In the genomic region with DNA sequence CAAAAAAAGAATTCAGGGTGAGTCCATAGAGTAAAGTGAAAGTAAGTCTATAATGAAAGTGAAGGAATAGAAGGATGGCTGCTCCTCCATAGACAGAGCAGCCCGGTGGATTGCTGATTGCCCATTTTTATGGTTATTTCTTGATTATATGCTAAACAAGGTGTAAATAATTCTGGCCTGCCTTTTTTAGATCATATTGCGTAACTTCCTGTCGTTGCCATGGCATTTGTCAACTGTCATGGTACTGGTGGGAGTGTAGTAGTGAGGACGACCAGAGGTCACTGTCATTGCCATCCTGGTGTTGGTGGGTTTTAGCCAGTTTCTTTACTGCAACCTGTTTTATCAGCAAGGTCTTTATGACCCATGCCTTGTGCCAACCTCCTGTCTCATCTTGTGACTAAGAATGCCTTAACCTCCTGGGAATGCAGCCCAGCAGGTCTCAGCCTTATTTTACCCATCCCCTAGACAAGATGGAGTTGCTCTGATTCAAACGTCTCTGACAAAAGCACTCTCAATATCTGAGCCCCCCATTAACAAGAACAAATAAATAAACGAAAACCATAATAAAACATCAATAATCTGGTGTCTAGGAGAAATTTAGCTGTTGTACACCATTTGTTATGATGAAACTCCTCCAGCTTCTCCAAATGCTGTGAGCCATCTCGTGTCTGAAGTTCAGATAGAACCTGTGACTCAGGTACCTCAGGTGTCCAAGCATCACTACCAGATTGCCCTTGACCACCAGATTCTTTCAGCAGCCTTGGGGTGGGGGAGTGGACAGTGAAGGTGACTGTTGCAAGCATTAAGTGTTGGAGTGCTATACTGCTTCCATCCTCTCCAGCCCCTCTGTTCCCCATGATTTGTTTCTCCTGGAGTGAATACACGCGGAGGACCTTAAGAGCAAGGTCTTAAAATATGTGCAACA, we compare ENCODE assay signal across 36 cellular contexts. TPM values are rescaled to one million over a fixed set of nuclear protein-coding genes. Genes with fewer than 3 reads are reported as not detected.
DNase-seq lines count a peak whose midpoint lies in the region; TF ChIP-seq lines count a peak whose summit lies in the region.
"Had no signal": no experiment of that assay in that cellular context is flagged by ENCODE, and none has a peak within 500 bp of the region (broad histone marks: within the 10 kb centered on the region; RNA-seq: fewer than 3 reads in every experiment).

No MANE protein-coding gene starts in this region.

- peak overlapping the region; percentile 76 for H2AFZ ChIP-seq in mammary epithelial cell (ENCODE audit: low read depth, low read length)

- H3K27me3 ChIP-seq in mammary epithelial cell (ENCODE audit: insufficient read depth, low read length), result no peaks in the 10 kb centered on the region
- no peaks in the 10 kb centered on the region for H3K27me3 ChIP-seq in breast epithelium
- peaks cover 0 to 6% (median 0%) of the 10 kb centered on the region in 4 donors for H3K27me3 ChIP-seq in esophagus squamous epithelium
- H3K27me3 ChIP-seq in thyroid gland, result no peaks in the 10 kb centered on the region

- in situ Hi-C loops in mammary epithelial cell (cut with MboI; ENCODE audit: low sequenced_read_pairs in 2 of 2), result no loop called here

- H4K20me1 ChIP-seq in mammary epithelial cell (ENCODE audit: insufficient read depth, low read length), result no peaks in the 10 kb centered on the region

- peaks cover 5% of the 10 kb centered on the region for H3K27me3 Mint-ChIP-seq in type B pancreatic cell

- H3K27ac ChIP-seq in mammary epithelial cell (ENCODE audit: insufficient read depth, low read depth, low read length), result peak overlapping the region; percentile 42
- no peak overlapping the region for H3K27ac ChIP-seq in breast epithelium
- no peak overlapping the region for H3K27ac ChIP-seq in RWPE1
- H3K27ac ChIP-seq in esophagus squamous epithelium, result peak overlapping the region in 3 of 4 donors; percentile 35 to 61 (median 49)
- H3K27ac ChIP-seq in thyroid gland, result no peak overlapping the region
- H3K27ac ChIP-seq: coronary artery, sigmoid colon, SK-N-MC, transverse colon had no signal

- TF ChIP-seq POLR2A in breast epithelium (IDR thresholded peaks at IDR 0.05), result no peak
- TF ChIP-seq POLR2A in esophagus squamous epithelium (IDR thresholded peaks at IDR 0.05), result no peak
- TF ChIP-seq POLR2A in thyroid gland (IDR thresholded peaks at IDR 0.05), result no peak

- no peaks in the 10 kb centered on the region for H3K79me2 ChIP-seq in mammary epithelial cell (ENCODE audit: insufficient read depth, low read length)

- intact Hi-C loops in mammary epithelial cell (cut with micrococcal nuclease) (no loop called here), breast epithelium (cut with DNase I; ENCODE audit: low total_unique reads) (no loop called here), esophagus squamous epithelium (cut with DNase I) (no loop called here), thyroid gland (cut with DNase I) (no loop called here)

- dilution Hi-C loops in mammary epithelial cell (cut with HindIII; ENCODE audit: low sequenced_read_pairs), result no loop called here

- H3K4me1 ChIP-seq in mammary epithelial cell (ENCODE audit: insufficient read depth, low read length) (peaks cover 23% of the 10 kb centered on the region), breast epithelium (no peaks in the 10 kb centered on the region), esophagus squamous epithelium (peaks cover 0 to 25% (median 0%) of the 10 kb centered on the region in 3 donors), thyroid gland (no peaks in the 10 kb centered on the region)
- H3K4me1 ChIP-seq: sigmoid colon, transverse colon had no signal

- no peaks in the 10 kb centered on the region for H3K36me3 Mint-ChIP-seq in type B pancreatic cell
- H3K36me3 Mint-ChIP-seq: activated naive CD8-positive, alpha-beta T cell treated with anti-CD3 and anti-CD28 coated beads for 36 hours; CD14-positive monocyte had no signal

- H3K4me3 Mint-ChIP-seq in type B pancreatic cell, result peak overlapping the region; percentile 65
- H3K4me3 Mint-ChIP-seq: activated B cell treated with CpG ODN at 0.5 μM for 24 hours; activated CD4-positive, alpha-beta T cell treated with anti-CD3 and anti-CD28 coated beads, Interleukin-2, amount 10 ng/mL, durations not matched to agents 7 days and 5 days; activated naive CD8-positive, alpha-beta T cell treated with anti-CD3 and anti-CD28 coated beads for 36 hours; CD14-positive monocyte; mesothelial cell of epicardium had no signal

- H3K4me3 ChIP-seq in mammary epithelial cell (replicated peaks in 1 of 3; ENCODE audit: insufficient read depth in 1 of 3, low read depth in 2 of 3, low read length in 3 of 3) (no peak overlapping the region), breast epithelium (no peak overlapping the region), esophagus squamous epithelium (no peak overlapping the region), thyroid gland (replicated peaks in 1 of 3) (no peak overlapping the region)
- H3K4me3 ChIP-seq: coronary artery, sigmoid colon, SK-N-MC, transverse colon had no signal

- H3K36me3 ChIP-seq in mammary epithelial cell (ENCODE audit: insufficient read depth, low read length), result no peaks in the 10 kb centered on the region
- H3K36me3 ChIP-seq in breast epithelium, result no peaks in the 10 kb centered on the region
- no peaks in the 10 kb centered on the region for H3K36me3 ChIP-seq in esophagus squamous epithelium
- no peaks in the 10 kb centered on the region for H3K36me3 ChIP-seq in thyroid gland
- H3K36me3 ChIP-seq: sigmoid colon, transverse colon had no signal

- H3K27ac Mint-ChIP-seq in type B pancreatic cell, result peak overlapping the region; percentile 95
- H3K27ac Mint-ChIP-seq: activated B cell treated with CpG ODN at 0.5 μM for 24 hours; activated CD4-positive, alpha-beta T cell treated with anti-CD3 and anti-CD28 coated beads, Interleukin-2, amount 10 ng/mL, durations not matched to agents 7 days and 5 days; activated naive CD8-positive, alpha-beta T cell treated with anti-CD3 and anti-CD28 coated beads for 36 hours; CD14-positive monocyte; mesothelial cell of epicardium had no signal

- no peak overlapping the region for H3K9ac ChIP-seq in mammary epithelial cell (ENCODE audit: insufficient read depth, low read length)

- peaks cover 14% of the 10 kb centered on the region for H3K9me3 Mint-ChIP-seq in type B pancreatic cell

- WGBS in mammary epithelial cell (ENCODE audit: low coverage, missing lambda C conversion rate), result 76% methylated on average over 9 of the region's 9 CpGs
- WGBS in esophagus squamous epithelium, 2 donors, result 63 to 72% methylated on average over 9 of the region's 9 CpGs
- 81 to 83% methylated on average over 9 of the region's 9 CpGs for WGBS in thyroid gland, 2 donors

- CTCF ChIA-PET in mammary epithelial cell (lab: Charles Lee; ENCODE audit: low non-redundant PET) (no interaction called here), RWPE1 (lab: Yijun Ruan, JAX) (interaction anchor here (0.6 to 0.8 kb wide), 2 partner anchors 12 to 214 kb away, joined by 3 to 4 read pairs; no protein-coding TSS in a partner anchor)

- no TSS peak for BruUV-seq in mammary epithelial cell (replicated peaks; lab: Mats Ljungman, UMichigan)

- H3K4me2 ChIP-seq in mammary epithelial cell (ENCODE audit: insufficient read depth, low read depth, low read length), result peak overlapping the region; percentile 42

- TF ChIP-seq CTCF in mammary epithelial cell (conservative IDR thresholded peaks at IDR 0.05 in 1 of 2, IDR thresholded peaks at IDR 0.05 in 1 of 2; ENCODE audit: extremely low read depth in 1 of 2, insufficient read depth in 1 of 2, low read depth in 1 of 2, low read length in 2 of 2) (no peak), breast epithelium (IDR thresholded peaks at IDR 0.05) (no peak), RWPE1 (conservative IDR thresholded peaks at IDR 0.05; ENCODE audit: low read depth) (no peak), esophagus squamous epithelium (IDR thresholded peaks at IDR 0.05) (no peak), type B pancreatic cell (conservative IDR thresholded peaks at IDR 0.05) (no peak), thyroid gland (IDR thresholded peaks at IDR 0.05) (no peak)

- H3K9me3 ChIP-seq in mammary epithelial cell (replicated peaks; ENCODE audit: insufficient read depth, low read length), result no peaks in the 10 kb centered on the region
- H3K9me3 ChIP-seq in breast epithelium, result no peaks in the 10 kb centered on the region
- peaks cover 0 to 5% (median 0%) of the 10 kb centered on the region in 3 donors for H3K9me3 ChIP-seq in esophagus squamous epithelium
- H3K9me3 ChIP-seq in thyroid gland, result no peaks in the 10 kb centered on the region

- DNase-seq in mammary epithelial cell (peak; percentile 63), breast epithelium (ENCODE audit: low spot score in 2 of 2) (no peak), RWPE1 (ENCODE audit: low spot score) (peak; percentile 54), esophagus squamous epithelium (lab: John Stamatoyannopoulos, UW) (no peak), type B pancreatic cell (ENCODE audit: extremely low spot score, unreplicated experiment) (no peak), DMS153 (lab: John Stamatoyannopoulos, UW) (no peak), SHP77 (lab: John Stamatoyannopoulos, UW) (no peak), thyroid gland (no peak)
- DNase-seq: 8988T; activated B cell treated with CpG ODN at 0.5 μM for 24 hours; activated CD4-positive, alpha-beta T cell treated with anti-CD3 and anti-CD28 coated beads, Interleukin-2, amount 10 ng/mL, durations not matched to agents 7 days and 5 days; activated effector memory CD4-positive, alpha-beta T cell treated with Interleukin-2 at 50 U/mL for 16 hours; activated naive CD8-positive, alpha-beta T cell treated with anti-CD3 and anti-CD28 coated beads for 36 hours; activated T-cell treated with anti-CD3 and anti-CD28 coated beads, Interleukin-2, amount 50 U/mL, for 1 hour; aorta; Caco-2; caudate nucleus; DMS79; effector CD8-positive, alpha-beta T cell; erythroblast; foreskin fibroblast; head of caudate nucleus; islet precursor cell; KG1; NCI-H1436 treated with DMSO at 0.1 percent for 48 hours; NCI-H446; NCI-H748 treated with DMSO at 0.1 percent for 48 hours; RPMI8226; sigmoid colon; stimulated activated CD4-positive, alpha-beta T cell treated with anti-CD3 and anti-CD28 coated beads, Interleukin-4, amount 100 ng/mL, for 24 hours; T-helper 1 cell; transverse colon had no signal

- POLR2A ChIA-PET in RWPE1 (lab: Yijun Ruan, JAX; ENCODE audit: low non-redundant PET), result no interaction called here

- H3K4me1 Mint-ChIP-seq in type B pancreatic cell (ENCODE audit: unreplicated experiment), result peaks cover 11% of the 10 kb centered on the region
- H3K4me1 Mint-ChIP-seq: activated B cell treated with CpG ODN at 0.5 μM for 24 hours; activated CD4-positive, alpha-beta T cell treated with anti-CD3 and anti-CD28 coated beads, Interleukin-2, amount 10 ng/mL, durations not matched to agents 7 days and 5 days; activated naive CD8-positive, alpha-beta T cell treated with anti-CD3 and anti-CD28 coated beads for 36 hours had no signal

RNA-seq across cellular contexts. Expression of gene EBNA1BP2, which starts 36.0 kb away (rescaled TPM):
- total RNA-seq in mammary epithelial cell, result 100 to 1,000 TPM in 1 of 2 donors, 10 to 100 TPM in 1; 56.5 to 115 TPM
- polyA plus RNA-seq in mammary epithelial cell, result 126 TPM
- polyA minus RNA-seq in mammary epithelial cell, result 74.2 TPM
- 10 to 100 TPM; 34.9 to 61.6 (median 46.4) TPM for total RNA-seq in breast epithelium
- 10 to 100 TPM; 44.4 to 99.3 (median 60.7) TPM for total RNA-seq in esophagus squamous epithelium
- 57.2 and 68.3 TPM in 2 replicates for total RNA-seq in type B pancreatic cell (ENCODE audit: low replicate concordance)
- 10 to 100 TPM; 37.1 to 67.6 (median 53.2) TPM for total RNA-seq in thyroid gland

RNA-seq across cellular contexts. Expression of gene CFAP57, which starts 36.0 kb away (rescaled TPM):
- total RNA-seq in mammary epithelial cell (under 1 TPM; 0.26 to 0.50 TPM), breast epithelium (under 1 TPM; 0.16 to 0.88 (median 0.66) TPM), esophagus squamous epithelium (not detected), type B pancreatic cell (ENCODE audit: low replicate concordance) (0.74 and 1.8 TPM in 2 replicates), thyroid gland (1 to 10 TPM; 2.1 to 5.6 (median 4.1) TPM)
- 0.14 TPM for polyA plus RNA-seq in mammary epithelial cell
- polyA minus RNA-seq in mammary epithelial cell, result not detected
- total RNA-seq: activated B cell treated with CpG ODN at 0.5 μM for 24 hours; activated CD4-positive, alpha-beta T cell treated with anti-CD3 and anti-CD28 coated beads, Interleukin-2, amount 10 ng/mL, durations not matched to agents 7 days and 5 days; transverse colon had no signal

Comparison
In these comparisons a context has a peak if more than half of its experiments do, and no peak if none do; other contexts are left out.
1. DNase-seq: peak in mammary epithelial cell (single experiment) and RWPE1 (single experiment); none in breast epithelium (0 of 2), esophagus squamous epithelium (single experiment), type B pancreatic cell (single experiment), DMS153 (single experiment), SHP77 (0 of 2) and thyroid gland (0 of 2).
2. H3K27ac ChIP-seq: peak in mammary epithelial cell (single experiment) and esophagus squamous epithelium (3 of 4); none in breast epithelium (0 of 2), RWPE1 (single experiment) and thyroid gland (0 of 3).